ENCODE assay signal across 24 cellular contexts in the genomic region with DNA sequence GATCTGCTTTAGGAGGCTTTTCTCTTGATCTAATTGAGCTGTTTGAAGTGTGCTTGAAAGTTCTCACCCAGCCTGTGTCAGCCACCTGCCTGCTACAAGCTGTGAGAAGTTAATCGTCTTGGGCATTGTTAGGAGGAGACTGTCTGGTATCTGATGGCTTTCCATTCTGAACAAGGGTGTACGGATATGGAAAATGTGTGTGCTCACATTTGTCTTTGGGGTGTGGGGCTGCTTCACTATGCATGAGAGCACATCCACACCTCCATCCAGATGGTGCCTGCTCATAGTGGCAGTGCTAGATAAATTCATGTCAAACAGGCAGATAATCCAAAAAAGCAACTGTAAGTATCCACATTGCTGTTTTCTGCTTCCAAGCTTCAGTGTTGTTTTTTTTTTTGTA.
"Had no signal": no experiment of that assay in that cellular context is flagged by ENCODE, and none has a peak within 500 bp of the region (broad histone marks: within the 10 kb centered on the region; RNA-seq: fewer than 3 reads in every experiment).

No MANE protein-coding gene starts in this region.

- H3K4me1 Mint-ChIP-seq: activated naive CD8-positive, alpha-beta T cell treated with anti-CD3 and anti-CD28 coated beads for 36 hours; naive thymus-derived CD8-positive, alpha-beta T cell; stimulated activated naive B cell treated with anti-CD40 and anti-IgM and Interleukin-4, amounts not matched to agents 10 μg/mL and 1 μg/mL and 100 μg/mL, for 72 hours had no signal

- H3K36me3 Mint-ChIP-seq: activated naive CD8-positive, alpha-beta T cell treated with anti-CD3 and anti-CD28 coated beads for 36 hours; mesothelial cell of epicardium; naive thymus-derived CD8-positive, alpha-beta T cell; stimulated activated naive B cell treated with anti-CD40 and anti-IgM and Interleukin-4, amounts not matched to agents 10 μg/mL and 1 μg/mL and 100 μg/mL, for 72 hours; type B pancreatic cell had no signal

- DNase-seq: activated CD4-positive, alpha-beta T cell treated with anti-CD3 and anti-CD28 coated beads for 4 hours; activated CD4-positive, alpha-beta T cell treated with anti-CD3 and anti-CD28 coated beads, Interleukin-2, amount 50 U/mL, for 48 hours; activated CD4-positive, CD25-positive, alpha-beta regulatory T cell; activated CD8-positive, alpha-beta memory T cell treated with anti-CD3 and anti-CD28 coated beads, Interleukin-2, amount 50 U/mL, for 48 hours; activated naive CD4-positive, alpha-beta T cell treated with Interleukin-2 at 50 U/mL for 16 hours; activated naive CD8-positive, alpha-beta T cell treated with anti-CD3 and anti-CD28 coated beads for 36 hours; activated T-cell treated with anti-CD3 and anti-CD28 coated beads, Interleukin-2, amount 50 U/mL, for 4 hours; cortex of kidney; endodermal cell; esophagus squamous epithelium; gastrocnemius medialis; hypothalamus; left ventricle myocardium superior; mammary epithelial cell; naive thymus-derived CD8-positive, alpha-beta T cell; retina; sigmoid colon; stimulated activated CD4-positive, alpha-beta T cell treated with anti-CD3 and anti-CD28 coated beads, Interleukin-15, amount 100 ng/mL, for 24 hours; stimulated activated naive B cell treated with anti-CD40 and anti-IgM and Interleukin-4, amounts not matched to agents 10 μg/mL and 1 μg/mL and 100 μg/mL, for 72 hours; T-helper 9 cell had no signal

- H3K27me3 Mint-ChIP-seq: activated naive CD8-positive, alpha-beta T cell treated with anti-CD3 and anti-CD28 coated beads for 36 hours; stimulated activated naive B cell treated with anti-CD40 and anti-IgM and Interleukin-4, amounts not matched to agents 10 μg/mL and 1 μg/mL and 100 μg/mL, for 72 hours; type B pancreatic cell had no signal

- H3K9me3 Mint-ChIP-seq: mesothelial cell of epicardium, type B pancreatic cell had no signal

- H3K4me3 Mint-ChIP-seq: activated naive CD8-positive, alpha-beta T cell treated with anti-CD3 and anti-CD28 coated beads for 36 hours; activated T-cell treated with anti-CD3 and anti-CD28 coated beads, Interleukin-2, amount 50 U/mL, for 4 hours; endodermal cell; mesothelial cell of epicardium; naive thymus-derived CD8-positive, alpha-beta T cell; stimulated activated naive B cell treated with anti-CD40 and anti-IgM and Interleukin-4, amounts not matched to agents 10 μg/mL and 1 μg/mL and 100 μg/mL, for 72 hours; type B pancreatic cell had no signal

- ATAC-seq: activated T-cell treated with anti-CD3 and anti-CD28 coated beads, Interleukin-2, amount 50 U/mL, for 4 hours; gastrocnemius medialis; left ventricle myocardium superior; naive thymus-derived CD8-positive, alpha-beta T cell; stimulated activated naive B cell treated with anti-CD40 and anti-IgM and Interleukin-4, amounts not matched to agents 10 μg/mL and 1 μg/mL and 100 μg/mL, for 72 hours had no signal

- H3K27ac Mint-ChIP-seq: activated naive CD8-positive, alpha-beta T cell treated with anti-CD3 and anti-CD28 coated beads for 36 hours; activated T-helper 2 cell treated with anti-CD3 and anti-CD28 coated beads, Interferon-gamma antibody, Interleukin-2, Interleukin-4, amounts not matched to agents 10 μg/mL and 5 μg/mL and 100 μg/mL, durations not matched to agents 14 hours and 24 hours and 36 hours; endodermal cell; mesothelial cell of epicardium; progenitor cell of endocrine pancreas; stimulated activated naive B cell treated with anti-CD40 and anti-IgM and Interleukin-4, amounts not matched to agents 10 μg/mL and 1 μg/mL and 100 μg/mL, for 72 hours; type B pancreatic cell had no signal
